ENCODE assay signal across 17 cellular contexts in the genomic region with DNA sequence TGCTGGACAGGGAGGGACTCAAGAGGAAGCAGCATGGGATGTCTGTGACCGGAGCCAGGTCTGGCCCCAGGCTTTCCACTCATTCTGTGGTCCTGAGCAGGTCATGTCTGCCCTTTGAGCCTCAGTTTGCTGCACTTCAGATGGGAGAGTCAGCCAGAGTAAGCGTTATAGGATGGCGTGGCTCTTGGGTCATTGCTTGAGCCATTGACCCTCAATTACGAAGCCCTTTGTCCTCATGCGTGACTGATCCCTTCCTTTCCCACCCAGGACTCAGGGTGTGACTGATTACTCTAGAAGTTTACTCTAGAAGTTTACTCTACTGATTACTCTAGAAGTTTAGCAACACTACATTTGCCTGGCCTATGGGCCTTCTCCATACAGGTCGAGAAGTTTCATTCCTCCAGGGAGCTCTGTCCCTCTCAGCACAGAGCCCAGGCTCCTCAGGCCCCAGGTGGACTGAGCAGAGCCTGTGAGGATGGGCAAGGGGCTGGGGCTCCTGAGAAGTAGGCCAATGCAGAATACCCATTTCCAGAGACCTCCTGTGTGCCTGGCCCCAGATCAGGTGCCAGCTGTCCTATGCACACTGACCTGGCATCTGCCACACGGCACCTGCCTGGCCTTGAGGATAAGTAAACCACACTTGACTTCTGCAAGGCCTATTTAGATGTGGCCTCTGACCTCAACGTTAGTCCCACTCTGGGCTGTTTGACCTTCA.
"Had no signal": no experiment of that assay in that cellular context is flagged by ENCODE, and none has a peak within 500 bp of the region (broad histone marks: within the 10 kb centered on the region; RNA-seq: fewer than 3 reads in every experiment).

No MANE protein-coding gene starts in this region.

- H3K27ac Mint-ChIP-seq: natural killer cell treated with Interleukin-12 subunit alpha and Interleukin-12 subunit beta and Interleukin-15 and Interleukin-18, amount 100 ng/mL, for 72 hours; neural progenitor cell; progenitor cell of endocrine pancreas; stimulated activated effector memory CD8-positive, alpha-beta T cell treated with anti-CD3 and anti-CD28 coated beads, Interleukin-12 subunit alpha, Interleukin-12 subunit beta, amount 100 ng/mL, for 72 hours had no signal

- H3K36me3 Mint-ChIP-seq: natural killer cell treated with Interleukin-12 subunit alpha and Interleukin-12 subunit beta and Interleukin-15 and Interleukin-18, amount 100 ng/mL, for 72 hours; stimulated activated effector memory CD8-positive, alpha-beta T cell treated with anti-CD3 and anti-CD28 coated beads, Interleukin-12 subunit alpha, Interleukin-12 subunit beta, amount 100 ng/mL, for 72 hours had no signal

- H3K9me3 ChIP-seq: pancreas, thoracic aorta had no signal

- H3K9me3 Mint-ChIP-seq: natural killer cell treated with Interleukin-12 subunit alpha and Interleukin-12 subunit beta and Interleukin-15 and Interleukin-18, amount 100 ng/mL, for 72 hours; neural progenitor cell; stimulated activated effector memory CD8-positive, alpha-beta T cell treated with anti-CD3 and anti-CD28 coated beads, Interleukin-12 subunit alpha, Interleukin-12 subunit beta, amount 100 ng/mL, for 72 hours; stimulated activated naive CD8-positive, alpha-beta T cell treated with anti-CD3 and anti-CD28 coated beads, Interleukin-15, amount 100 ng/mL, for 72 hours had no signal

- H3K4me1 Mint-ChIP-seq: stimulated activated effector memory CD8-positive, alpha-beta T cell treated with anti-CD3 and anti-CD28 coated beads, Interleukin-12 subunit alpha, Interleukin-12 subunit beta, amount 100 ng/mL, for 72 hours; stimulated activated naive CD8-positive, alpha-beta T cell treated with anti-CD3 and anti-CD28 coated beads, Interleukin-15, amount 100 ng/mL, for 72 hours had no signal

- H3K4me3 Mint-ChIP-seq: natural killer cell treated with Interleukin-12 subunit alpha and Interleukin-12 subunit beta and Interleukin-15 and Interleukin-18, amount 100 ng/mL, for 72 hours; neural progenitor cell; stimulated activated effector memory CD8-positive, alpha-beta T cell treated with anti-CD3 and anti-CD28 coated beads, Interleukin-12 subunit alpha, Interleukin-12 subunit beta, amount 100 ng/mL, for 72 hours; stimulated activated naive CD8-positive, alpha-beta T cell treated with anti-CD3 and anti-CD28 coated beads, Interleukin-15, amount 100 ng/mL, for 72 hours had no signal

- H3K27ac ChIP-seq: foreskin keratinocyte, neural progenitor cell, pancreas, thoracic aorta had no signal

- H3K36me3 ChIP-seq: neural progenitor cell, pancreas, thoracic aorta had no signal

- ATAC-seq: foreskin keratinocyte; right cardiac atrium; stimulated activated effector memory CD8-positive, alpha-beta T cell treated with anti-CD3 and anti-CD28 coated beads, Interleukin-12 subunit alpha, Interleukin-12 subunit beta, amount 100 ng/mL, for 72 hours; stimulated activated naive CD8-positive, alpha-beta T cell treated with anti-CD3 and anti-CD28 coated beads, Interleukin-15, amount 100 ng/mL, for 72 hours had no signal

- H3K27me3 Mint-ChIP-seq: natural killer cell treated with Interleukin-12 subunit alpha and Interleukin-12 subunit beta and Interleukin-15 and Interleukin-18, amount 100 ng/mL, for 72 hours; progenitor cell of endocrine pancreas; stimulated activated naive CD8-positive, alpha-beta T cell treated with anti-CD3 and anti-CD28 coated beads, Interleukin-15, amount 100 ng/mL, for 72 hours had no signal

- H3K4me1 ChIP-seq: foreskin keratinocyte, pancreas had no signal

- DNase-seq: dermis blood vessel endothelial cell; erythroblast; foreskin keratinocyte; hippocampal formation; mesendoderm; occipital lobe; pancreas; right cardiac atrium; stimulated activated CD4-positive, alpha-beta T cell treated with anti-CD3 and anti-CD28 coated beads, Interleukin-4, amount 100 ng/mL, for 1 hour; stimulated activated CD8-positive, alpha-beta memory T cell treated with anti-CD3 and anti-CD28 coated beads, Interleukin-4, amount 100 ng/mL, for 48 hours; stimulated activated naive CD8-positive, alpha-beta T cell treated with anti-CD3 and anti-CD28 coated beads, Interleukin-15, amount 100 ng/mL, for 72 hours; trophoblast cell had no signal

- H3K9ac ChIP-seq: neural progenitor cell had no signal

- H3K4me3 ChIP-seq: neural progenitor cell, pancreas, thoracic aorta had no signal

- H3K27me3 ChIP-seq: foreskin keratinocyte, neural progenitor cell, pancreas had no signal
